ENCODE assay signal across 8 cellular contexts in genomic region chr11:107590460-107591097, GRCh38. TPM values are rescaled to one million over a fixed set of nuclear protein-coding genes. Genes with fewer than 3 reads are reported as not detected.
DNase-seq lines count a peak whose midpoint lies in the region; TF ChIP-seq lines count a peak whose summit lies in the region.

No MANE protein-coding gene starts in this region.

- H4K8ac ChIP-seq in mesendoderm (ENCODE audit: low read depth, low read length), result no peak overlapping the region

- H3K23ac ChIP-seq in mesendoderm (ENCODE audit: low read length), result no peak overlapping the region

- H3K4ac ChIP-seq in mesendoderm (ENCODE audit: low read depth, low read length), result no peak overlapping the region

- H3K56ac ChIP-seq in mesendoderm (ENCODE audit: low read length), result peak overlapping the region; percentile 10

- H3K36me3 ChIP-seq in DOHH2 (ENCODE audit: control insufficient read depth, low read length) (no peaks in the 10 kb centered on the region), HUES64 (ENCODE audit: insufficient read depth, low read length) (no peaks in the 10 kb centered on the region), mesendoderm (ENCODE audit: control insufficient read depth, insufficient read depth, low read length) (no peaks in the 10 kb centered on the region)

- no peaks in the 10 kb centered on the region for H3F3A ChIP-seq in DOHH2 (ENCODE audit: control insufficient read depth, insufficient read depth)

- H3K79me2 ChIP-seq in DOHH2 (ENCODE audit: control insufficient read depth, low read length) (no peaks in the 10 kb centered on the region), mesendoderm (ENCODE audit: control insufficient read depth, insufficient read depth, low read length) (no peaks in the 10 kb centered on the region)

- under 1% methylated on average over 29 of the region's 29 CpGs for WGBS in HUES64
- WGBS in mesendoderm (ENCODE audit: extremely low coverage, insufficient coverage, low lambda C conversion rate), result no CpG with 5 or more reads among the region's 29 CpGs

- H2AK5ac ChIP-seq in mesendoderm (ENCODE audit: low read length), result no peak overlapping the region

- H3K4me1 ChIP-seq in DOHH2 (ENCODE audit: control insufficient read depth, low read length) (peaks cover 9% of the 10 kb centered on the region), HUES64 (ENCODE audit: insufficient read depth, low read length) (peaks cover 32% of the 10 kb centered on the region), mesendoderm (ENCODE audit: control insufficient read depth, low read depth, low read length) (no peaks in the 10 kb centered on the region)

- H3K4me2 ChIP-seq in DOHH2 (ENCODE audit: low read length), result peak overlapping the region; percentile 67
- peak overlapping the region; percentile 98 for H3K4me2 ChIP-seq in mesendoderm (ENCODE audit: low read length)

- no peak overlapping the region for H2BK15ac ChIP-seq in mesendoderm (replicated peaks; ENCODE audit: low read depth)

- H3K4me3 ChIP-seq in DOHH2 (ENCODE audit: low read length) (peak overlapping the region; percentile 68), HUES64 (ENCODE audit: low read length) (peak overlapping the region; percentile 63), cardiac fibroblast (replicated peaks in 1 of 2; ENCODE audit: low read depth in 2 of 2, low read length in 2 of 2) (peak overlapping the region; percentile 50 to 64), mesendoderm (ENCODE audit: low read length) (peak overlapping the region; percentile 18)

- H3K9me3 ChIP-seq in DOHH2 (ENCODE audit: control insufficient read depth, insufficient read depth, low read length) (no peaks in the 10 kb centered on the region), HUES64 (ENCODE audit: insufficient read depth, low read depth, low read length) (no peaks in the 10 kb centered on the region)

- H2BK5ac ChIP-seq in mesendoderm (ENCODE audit: low read length), result no peak overlapping the region

- H3K27me3 ChIP-seq in DOHH2 (ENCODE audit: control insufficient read depth, low read length) (peaks cover 84% of the 10 kb centered on the region), HUES64 (ENCODE audit: insufficient read depth, low read length) (peaks cover 98% of the 10 kb centered on the region), mesendoderm (ENCODE audit: insufficient read depth, low read length, poor library complexity) (peaks cover 26% of the 10 kb centered on the region)

- H3K18ac ChIP-seq in mesendoderm (ENCODE audit: low read length), result no peak overlapping the region

- H2BK120ac ChIP-seq in mesendoderm (ENCODE audit: low read depth, low read length), result no peak overlapping the region

- no peak for DNase-seq in cardiac fibroblast (ENCODE audit: low read depth in 2 of 2)
- DNase-seq in mesendoderm, result no peak
- DNase-seq in NCI-H446 treated with DMSO at 0.1 percent for 48 hours (lab: John Stamatoyannopoulos, UW), result no peak
- no peak for DNase-seq in stimulated activated naive CD4-positive, alpha-beta T cell treated with Interleukin-2 at 50 U/mL for 16 hours (lab: John Stamatoyannopoulos, UW)
- DNase-seq in hippocampal formation (lab: John Stamatoyannopoulos, UW), result no peak
- DNase-seq in NCI-H524 treated with DMSO at 0.1 percent for 48 hours (lab: John Stamatoyannopoulos, UW), result no peak

- no peak overlapping the region for H3K9ac ChIP-seq in HUES64 (ENCODE audit: low read depth, low read length)
- no peak overlapping the region for H3K9ac ChIP-seq in mesendoderm (ENCODE audit: low read length)

- H3K79me1 ChIP-seq in mesendoderm (ENCODE audit: low read length), result no peaks in the 10 kb centered on the region

- no peaks in the 10 kb centered on the region for H4K20me1 ChIP-seq in DOHH2 (ENCODE audit: control insufficient read depth, insufficient read depth, low read depth, low read length)

- TF ChIP-seq CTCF in DOHH2 (IDR thresholded peaks at IDR 0.05; ENCODE audit: low read depth, low read length, poor library complexity, severe bottlenecking), result no peak
- TF ChIP-seq CTCF in cardiac fibroblast (IDR thresholded peaks at IDR 0.05; ENCODE audit: low read depth, low read length), result no peak

- no peak overlapping the region for H4K5ac ChIP-seq in mesendoderm (ENCODE audit: low read length)

- H3K9me2 ChIP-seq in DOHH2 (replicated peaks; ENCODE audit: control insufficient read depth, low read length), result no peaks in the 10 kb centered on the region

- H3K27ac ChIP-seq in DOHH2 (ENCODE audit: low read depth, low read length), result no peak overlapping the region
- no peak overlapping the region for H3K27ac ChIP-seq in HUES64 (ENCODE audit: low read depth, low read length)
- no peak overlapping the region for H3K27ac ChIP-seq in mesendoderm (ENCODE audit: low read depth, low read length)

RNA-seq across cellular contexts. Expression of gene ELMOD1, which starts 0.4 kb away (rescaled TPM):
- 1.1 TPM for polyA plus RNA-seq in HUES64 (2013, experiment 1 of 2)
- 0.51 TPM for polyA plus RNA-seq in HUES64 (2013, experiment 2 of 2)
- polyA plus RNA-seq in mesendoderm (2013, experiment 1 of 2), result 0.10 TPM
- 0.06 TPM for polyA plus RNA-seq in mesendoderm (2013, experiment 2 of 2)

RNA-seq across cellular contexts. Expression of gene ALKBH8, which starts 25.0 kb away (rescaled TPM):
- polyA plus RNA-seq in HUES64 (2013, experiment 1 of 2), result 8.4 TPM
- polyA plus RNA-seq in HUES64 (2013, experiment 2 of 2), result 6.5 TPM
- 8.3 TPM for polyA plus RNA-seq in mesendoderm (2013, experiment 1 of 2)
- polyA plus RNA-seq in mesendoderm (2013, experiment 2 of 2), result 8.2 TPM

Comparison
In these comparisons a context has a peak if more than half of its experiments do, and no peak if none do; other contexts are left out.
1. H3K4me3 ChIP-seq: peak in every context shown above with its lines; median percentile 68 in DOHH2; 63 in HUES64; 57 in cardiac fibroblast; 18 in mesendoderm.